Comparison of ENCODE assay signal across 16 cellular contexts in the genomic region with DNA sequence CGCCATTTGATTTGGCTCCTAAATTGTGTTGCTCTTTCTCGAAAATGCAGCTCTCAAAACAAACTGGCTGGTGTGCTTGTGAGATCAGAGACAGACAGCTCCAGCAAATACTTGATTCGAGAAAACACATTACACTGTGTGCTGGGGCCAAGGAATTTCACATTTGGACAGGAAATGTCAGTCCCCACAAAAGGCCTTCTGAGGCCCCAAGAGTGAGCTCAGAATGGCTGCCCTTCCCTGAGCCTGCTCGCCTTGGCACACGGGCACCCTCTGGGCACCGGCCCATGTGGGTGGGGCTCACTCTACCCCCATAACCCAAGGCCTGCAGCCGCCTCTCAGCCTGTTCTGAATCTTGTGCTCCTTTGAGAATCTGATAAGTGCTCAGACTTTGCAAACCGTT. TPM values are rescaled to one million over a fixed set of nuclear protein-coding genes. Genes with fewer than 3 reads are reported as not detected.
DNase-seq lines count a peak whose midpoint lies in the region; ATAC-seq and TF ChIP-seq lines count a peak whose summit lies in the region.
"Had no signal": no experiment of that assay in that cellular context is flagged by ENCODE, and none has a peak within 500 bp of the region (broad histone marks: within the 10 kb centered on the region; RNA-seq: fewer than 3 reads in every experiment).

No MANE protein-coding gene starts in this region.

- WGBS in body of pancreas, 2 donors: 45 to 50% methylated on average over 8 of the region's 8 CpGs
- 25 to 37% (median 28%) methylated on average over 8 of the region's 8 CpGs for WGBS in ovary, 3 donors

- TF ChIP-seq POLR2A in body of pancreas (IDR thresholded peaks at IDR 0.05) (no peak), vagina (IDR thresholded peaks at IDR 0.05) (no peak), ovary (IDR thresholded peaks at IDR 0.05) (no peak)

- ATAC-seq in body of pancreas: peak; percentile 33
- ATAC-seq in GM18520 (IDR thresholded peaks at IDR 0.05; ENCODE audit: unreplicated experiment): no peak
- ATAC-seq: right lobe of liver had no signal

- no peaks in the 10 kb centered on the region for H3K9me3 ChIP-seq in body of pancreas
- no peaks in the 10 kb centered on the region for H3K9me3 ChIP-seq in vagina
- H3K9me3 ChIP-seq in ovary: no peaks in the 10 kb centered on the region
- H3K9me3 ChIP-seq: right lobe of liver, stomach had no signal

- DNase-seq in body of pancreas: peak in 2 of 4 donors; percentile 32 to 39
- peak; percentile 70 for DNase-seq in cardiac septum (ENCODE audit: low spot score)
- DNase-seq in occipital lobe (lab: John Stamatoyannopoulos, UW): peak; percentile 71
- no peak for DNase-seq in vagina (ENCODE audit: extremely low spot score in 2 of 2)
- DNase-seq in RPMI8226: no peak
- no peak for DNase-seq in ovary
- DNase-seq: activated CD8-positive, alpha-beta memory T cell treated with anti-CD3 and anti-CD28 coated beads, Interleukin-2, amount 50 U/mL, for 4 hours; activated naive CD8-positive, alpha-beta T cell treated with anti-CD3 and anti-CD28 coated beads, Interleukin-2, amount 10 ng/mL, durations not matched to agents 7 days and 5 days; COR-L47; Karpas-422; NCI-H2029 treated with DMSO at 0.1 percent for 48 hours; NCI-H748 treated with DMSO at 0.1 percent for 48 hours; right lobe of liver; SIG-M5; stomach had no signal

- H3K27me3 ChIP-seq in body of pancreas (no peaks in the 10 kb centered on the region), vagina (no peaks in the 10 kb centered on the region), ovary (no peaks in the 10 kb centered on the region)
- H3K27me3 ChIP-seq: right lobe of liver, stomach had no signal

- no peak overlapping the region for H3K27ac ChIP-seq in body of pancreas
- peak overlapping the region; percentile 49 for H3K27ac ChIP-seq in vagina
- no peak overlapping the region for H3K27ac ChIP-seq in ovary
- H3K27ac ChIP-seq: right lobe of liver had no signal

- no peak for TF ChIP-seq EP300 in ovary (IDR thresholded peaks at IDR 0.05)

- no peaks in the 10 kb centered on the region for H3K4me1 ChIP-seq in body of pancreas
- peaks cover 7% of the 10 kb centered on the region for H3K4me1 ChIP-seq in vagina
- H3K4me1 ChIP-seq in ovary (ENCODE audit: insufficient read depth): peaks cover 5% of the 10 kb centered on the region
- H3K4me1 ChIP-seq: right lobe of liver had no signal

- H3K36me3 ChIP-seq in body of pancreas (replicated peaks in 1 of 2; ENCODE audit: insufficient read depth in 1 of 2, low read depth in 2 of 2): no peaks in the 10 kb centered on the region
- no peaks in the 10 kb centered on the region for H3K36me3 ChIP-seq in vagina
- H3K36me3 ChIP-seq in ovary: no peaks in the 10 kb centered on the region
- H3K36me3 ChIP-seq: right lobe of liver, stomach had no signal

- intact Hi-C loops in body of pancreas (cut with DNase I) (no loop called here), cardiac septum (cut with DNase I) (no loop called here), vagina (cut with DNase I) (no loop called here), ovary (cut with DNase I) (no loop called here)

- H3K4me3 ChIP-seq in body of pancreas (no peak overlapping the region), vagina (no peak overlapping the region), ovary (no peak overlapping the region)
- H3K4me3 ChIP-seq: right lobe of liver, stomach had no signal

- TF ChIP-seq CTCF in body of pancreas (IDR thresholded peaks at IDR 0.05) (no peak), vagina (IDR thresholded peaks at IDR 0.05) (no peak), ovary (IDR thresholded peaks at IDR 0.05) (no peak)

RNA-seq across cellular contexts. Expression of a gene that starts 13.9 kb away (rescaled TPM):
- total RNA-seq in body of pancreas: 10 to 100 TPM in 1 of 2 donors, 1 to 10 TPM in 1; 8.3 to 22.7 TPM
- 8.1 TPM for total RNA-seq in cardiac septum
- total RNA-seq in occipital lobe: 17.3 TPM
- 28.7 TPM for total RNA-seq in vagina
- 10 to 100 TPM; 27.7 to 47.5 (median 40.5) TPM for total RNA-seq in ovary
- polyA plus RNA-seq in ovary: 10 to 100 TPM; 16.0 to 34.3 TPM

Comparison
In these comparisons a context has a peak if more than half of its experiments do, and no peak if none do; other contexts are left out.
1. DNase-seq: peak in cardiac septum (single experiment) and occipital lobe (single experiment); none in vagina (0 of 2), RPMI8226 (single experiment) and ovary (0 of 5).